ENCODE assay signal across 1 cellular context in the genomic region with DNA sequence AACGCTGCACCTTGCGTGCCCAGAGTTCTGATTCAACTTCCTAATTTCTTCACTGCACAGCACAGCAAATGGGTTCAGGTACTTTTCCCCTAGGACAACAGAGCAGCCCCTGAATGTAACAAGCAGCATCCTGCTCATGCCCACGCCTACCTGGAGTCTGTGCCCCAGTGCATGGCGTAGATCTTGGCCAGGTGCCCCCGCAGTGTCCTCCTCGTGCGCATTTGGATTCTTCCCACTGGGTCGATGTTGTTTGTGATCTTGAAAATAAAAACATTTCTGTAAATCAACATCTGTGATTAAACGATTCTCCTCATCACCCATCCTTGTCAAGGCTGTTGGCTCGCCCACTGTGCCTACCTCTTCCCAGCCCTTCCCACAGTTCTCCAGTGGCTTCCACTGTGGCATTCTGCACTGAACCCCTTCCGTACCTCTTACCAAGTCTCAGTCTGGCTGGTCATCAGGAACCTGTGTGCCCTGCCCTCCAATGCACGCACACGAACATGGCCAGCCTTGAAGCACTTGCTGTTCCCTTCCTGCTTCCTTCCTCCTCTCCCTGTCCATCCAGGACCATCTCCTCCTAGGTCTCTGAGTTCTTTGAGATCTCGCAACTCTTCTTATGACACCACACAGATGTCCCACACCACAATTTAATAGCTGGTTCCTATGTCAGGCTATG.
TF ChIP-seq lines count a peak whose summit lies in the region.

No MANE protein-coding gene starts in this region.

TF ChIP-seq in GM12891, 5 proteins besides CTCF, POLR2A, EP300 and RAD21:
- no peak for TF ChIP-seq POLR2AphosphoS5 (IDR thresholded peaks at IDR 0.05; ENCODE audit: low read depth, low read length)
- no peak for TF ChIP-seq POU2F2 (IDR thresholded peaks at IDR 0.05; ENCODE audit: low read depth, low read length)
- TF ChIP-seq PAX5 (IDR thresholded peaks at IDR 0.05; ENCODE audit: insufficient read depth, low read length, severe bottlenecking), result no peak
- no peak for TF ChIP-seq SPI1 (IDR thresholded peaks at IDR 0.05; ENCODE audit: low read depth, low read length)
TF ChIP-seq in GM12891: peak in this region for 0.
